Comparison of ENCODE assay signal across 1 cellular context in the genomic region with DNA sequence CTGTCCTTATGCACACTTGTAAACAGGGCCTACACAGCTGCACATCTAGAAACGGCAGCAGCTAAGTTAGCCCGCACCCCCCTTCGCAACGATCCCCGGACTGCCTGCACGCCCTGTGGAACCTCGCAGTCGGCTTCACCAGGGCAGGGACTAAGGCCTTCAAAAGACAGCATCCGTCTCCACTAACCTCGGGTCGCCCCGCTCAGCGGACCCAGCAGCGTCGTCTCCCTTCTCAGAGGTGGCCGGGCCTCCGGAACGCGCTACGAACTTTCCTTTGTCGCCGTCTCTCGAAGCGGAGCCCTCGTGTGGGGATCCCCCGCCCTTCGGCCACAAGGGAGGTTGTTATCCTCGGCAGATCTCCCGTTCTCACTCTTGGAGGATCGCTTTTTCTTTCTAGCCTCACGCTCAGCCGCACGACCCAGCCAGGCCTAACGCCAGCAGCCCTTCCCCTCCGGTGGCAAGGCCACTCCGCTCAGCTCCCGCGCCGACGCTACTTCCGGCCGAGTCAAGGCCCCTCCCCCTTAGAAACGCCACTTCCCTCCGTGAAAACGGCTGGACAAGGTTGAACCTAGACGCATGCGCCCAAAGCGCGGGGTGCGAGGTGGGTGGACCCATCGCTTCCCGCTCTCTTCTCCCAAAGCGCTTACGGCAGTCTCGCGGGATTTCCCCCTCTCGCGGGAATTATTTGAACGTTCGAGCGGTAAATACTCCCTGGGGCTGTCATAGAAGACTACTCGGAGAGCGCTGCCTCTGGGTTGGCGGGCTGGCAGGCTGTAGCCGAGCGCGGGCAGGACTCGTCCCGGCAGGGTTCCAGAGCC.
TF ChIP-seq lines count a peak whose summit lies in the region.

A gene (minus strand): TSS at position 498 of the 818 bp plus-strand sequence. CDS start 6,616 bp downstream, outside the sequence.
A gene with protein sequence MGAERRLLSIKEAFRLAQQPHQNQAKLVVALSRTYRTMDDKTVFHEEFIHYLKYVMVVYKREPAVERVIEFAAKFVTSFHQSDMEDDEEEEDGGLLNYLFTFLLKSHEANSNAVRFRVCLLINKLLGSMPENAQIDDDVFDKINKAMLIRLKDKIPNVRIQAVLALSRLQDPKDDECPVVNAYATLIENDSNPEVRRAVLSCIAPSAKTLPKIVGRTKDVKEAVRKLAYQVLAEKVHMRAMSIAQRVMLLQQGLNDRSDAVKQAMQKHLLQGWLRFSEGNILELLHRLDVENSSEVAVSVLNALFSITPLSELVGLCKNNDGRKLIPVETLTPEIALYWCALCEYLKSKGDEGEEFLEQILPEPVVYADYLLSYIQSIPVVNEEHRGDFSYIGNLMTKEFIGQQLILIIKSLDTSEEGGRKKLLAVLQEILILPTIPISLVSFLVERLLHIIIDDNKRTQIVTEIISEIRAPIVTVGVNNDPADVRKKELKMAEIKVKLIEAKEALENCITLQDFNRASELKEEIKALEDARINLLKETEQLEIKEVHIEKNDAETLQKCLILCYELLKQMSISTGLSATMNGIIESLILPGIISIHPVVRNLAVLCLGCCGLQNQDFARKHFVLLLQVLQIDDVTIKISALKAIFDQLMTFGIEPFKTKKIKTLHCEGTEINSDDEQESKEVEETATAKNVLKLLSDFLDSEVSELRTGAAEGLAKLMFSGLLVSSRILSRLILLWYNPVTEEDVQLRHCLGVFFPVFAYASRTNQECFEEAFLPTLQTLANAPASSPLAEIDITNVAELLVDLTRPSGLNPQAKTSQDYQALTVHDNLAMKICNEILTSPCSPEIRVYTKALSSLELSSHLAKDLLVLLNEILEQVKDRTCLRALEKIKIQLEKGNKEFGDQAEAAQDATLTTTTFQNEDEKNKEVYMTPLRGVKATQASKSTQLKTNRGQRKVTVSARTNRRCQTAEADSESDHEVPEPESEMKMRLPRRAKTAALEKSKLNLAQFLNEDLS (plus strand): TSS at position 720 of the 818 bp plus-strand sequence. CDS start 99 bp downstream, outside the sequence.

TF ChIP-seq in K562, 482 proteins besides CTCF, POLR2A, EP300 and RAD21 (continued from another document and continues in another):
- TF ChIP-seq, protein P1, sequence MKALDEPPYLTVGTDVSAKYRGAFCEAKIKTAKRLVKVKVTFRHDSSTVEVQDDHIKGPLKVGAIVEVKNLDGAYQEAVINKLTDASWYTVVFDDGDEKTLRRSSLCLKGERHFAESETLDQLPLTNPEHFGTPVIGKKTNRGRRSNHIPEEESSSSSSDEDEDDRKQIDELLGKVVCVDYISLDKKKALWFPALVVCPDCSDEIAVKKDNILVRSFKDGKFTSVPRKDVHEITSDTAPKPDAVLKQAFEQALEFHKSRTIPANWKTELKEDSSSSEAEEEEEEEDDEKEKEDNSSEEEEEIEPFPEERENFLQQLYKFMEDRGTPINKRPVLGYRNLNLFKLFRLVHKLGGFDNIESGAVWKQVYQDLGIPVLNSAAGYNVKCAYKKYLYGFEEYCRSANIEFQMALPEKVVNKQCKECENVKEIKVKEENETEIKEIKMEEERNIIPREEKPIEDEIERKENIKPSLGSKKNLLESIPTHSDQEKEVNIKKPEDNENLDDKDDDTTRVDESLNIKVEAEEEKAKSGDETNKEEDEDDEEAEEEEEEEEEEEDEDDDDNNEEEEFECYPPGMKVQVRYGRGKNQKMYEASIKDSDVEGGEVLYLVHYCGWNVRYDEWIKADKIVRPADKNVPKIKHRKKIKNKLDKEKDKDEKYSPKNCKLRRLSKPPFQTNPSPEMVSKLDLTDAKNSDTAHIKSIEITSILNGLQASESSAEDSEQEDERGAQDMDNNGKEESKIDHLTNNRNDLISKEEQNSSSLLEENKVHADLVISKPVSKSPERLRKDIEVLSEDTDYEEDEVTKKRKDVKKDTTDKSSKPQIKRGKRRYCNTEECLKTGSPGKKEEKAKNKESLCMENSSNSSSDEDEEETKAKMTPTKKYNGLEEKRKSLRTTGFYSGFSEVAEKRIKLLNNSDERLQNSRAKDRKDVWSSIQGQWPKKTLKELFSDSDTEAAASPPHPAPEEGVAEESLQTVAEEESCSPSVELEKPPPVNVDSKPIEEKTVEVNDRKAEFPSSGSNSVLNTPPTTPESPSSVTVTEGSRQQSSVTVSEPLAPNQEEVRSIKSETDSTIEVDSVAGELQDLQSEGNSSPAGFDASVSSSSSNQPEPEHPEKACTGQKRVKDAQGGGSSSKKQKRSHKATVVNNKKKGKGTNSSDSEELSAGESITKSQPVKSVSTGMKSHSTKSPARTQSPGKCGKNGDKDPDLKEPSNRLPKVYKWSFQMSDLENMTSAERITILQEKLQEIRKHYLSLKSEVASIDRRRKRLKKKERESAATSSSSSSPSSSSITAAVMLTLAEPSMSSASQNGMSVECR (CRISPR knock-in tag; IDR thresholded peaks at IDR 0.05) = peak; percentile 68
- TF ChIP-seq TFAM (CRISPR knock-in tag; conservative IDR thresholded peaks at IDR 0.05) (no peak), SMAD3 (CRISPR knock-in tag; conservative IDR thresholded peaks at IDR 0.05) (no peak), CREBBP (IDR thresholded peaks at IDR 0.05; ENCODE audit: low read depth, low read length) (no peak), SNIP1 (IDR thresholded peaks at IDR 0.05; ENCODE audit: low read depth) (no peak), CCNT2 (IDR thresholded peaks at IDR 0.05; ENCODE audit: borderline replicate concordance, extremely low read depth, insufficient read length, low read depth, low read length) (peak; percentile 72), GATAD2A (IDR thresholded peaks at IDR 0.05) (no peak), MEF2A (IDR thresholded peaks at IDR 0.05; ENCODE audit: control insufficient read depth, low read depth, low read length) (no peak), EHMT2 (IDR thresholded peaks at IDR 0.05) (no peak), HDAC8 (tag; IDR thresholded peaks at IDR 0.05) (no peak), IFI16 (CRISPR knock-in tag; IDR thresholded peaks at IDR 0.05) (no peak), STAT5A (IDR thresholded peaks at IDR 0.05; ENCODE audit: borderline replicate concordance, low read length) (peak; percentile 13; the same call in 1 of the 2 replicates), MYNN (IDR thresholded peaks at IDR 0.05) (no peak), MYNN (CRISPR knock-in tag; IDR thresholded peaks at IDR 0.05) (no peak), ESRRA (IDR thresholded peaks at IDR 0.05; ENCODE audit: borderline replicate concordance, low read depth) (no peak), PHB (CRISPR knock-in tag; IDR thresholded peaks at IDR 0.05) (no peak), POLR3A (IDR thresholded peaks at IDR 0.05; ENCODE audit: borderline replicate concordance, extremely low read depth, insufficient read depth, insufficient read length) (no peak), KLF10 (CRISPR knock-in tag; IDR thresholded peaks at IDR 0.05) (no peak), CCAR2 (IDR thresholded peaks at IDR 0.05; ENCODE audit: low read depth, low read length) (no peak), SMARCA4 (IDR thresholded peaks at IDR 0.05) (0 out of 2 replicates have a peak, but pooled peaks have one; percentile 31), RFX1 (IDR thresholded peaks at IDR 0.05) (no peak; the same call in 1 of the 2 replicates), FOS (IDR thresholded peaks at IDR 0.05; ENCODE audit: extremely low read depth, insufficient read length) (no peak), BRD9 (IDR thresholded peaks at IDR 0.05; ENCODE audit: low read depth, partially characterized antibody) (no peak)
- TF ChIP-seq, protein P2, sequence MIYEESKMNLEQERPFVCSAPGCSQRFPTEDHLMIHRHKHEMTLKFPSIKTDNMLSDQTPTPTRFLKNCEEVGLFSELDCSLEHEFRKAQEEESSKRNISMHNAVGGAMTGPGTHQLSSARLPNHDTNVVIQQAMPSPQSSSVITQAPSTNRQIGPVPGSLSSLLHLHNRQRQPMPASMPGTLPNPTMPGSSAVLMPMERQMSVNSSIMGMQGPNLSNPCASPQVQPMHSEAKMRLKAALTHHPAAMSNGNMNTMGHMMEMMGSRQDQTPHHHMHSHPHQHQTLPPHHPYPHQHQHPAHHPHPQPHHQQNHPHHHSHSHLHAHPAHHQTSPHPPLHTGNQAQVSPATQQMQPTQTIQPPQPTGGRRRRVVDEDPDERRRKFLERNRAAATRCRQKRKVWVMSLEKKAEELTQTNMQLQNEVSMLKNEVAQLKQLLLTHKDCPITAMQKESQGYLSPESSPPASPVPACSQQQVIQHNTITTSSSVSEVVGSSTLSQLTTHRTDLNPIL (CRISPR knock-in tag; IDR thresholded peaks at IDR 0.05) = no peak
- TF ChIP-seq, protein P3, sequence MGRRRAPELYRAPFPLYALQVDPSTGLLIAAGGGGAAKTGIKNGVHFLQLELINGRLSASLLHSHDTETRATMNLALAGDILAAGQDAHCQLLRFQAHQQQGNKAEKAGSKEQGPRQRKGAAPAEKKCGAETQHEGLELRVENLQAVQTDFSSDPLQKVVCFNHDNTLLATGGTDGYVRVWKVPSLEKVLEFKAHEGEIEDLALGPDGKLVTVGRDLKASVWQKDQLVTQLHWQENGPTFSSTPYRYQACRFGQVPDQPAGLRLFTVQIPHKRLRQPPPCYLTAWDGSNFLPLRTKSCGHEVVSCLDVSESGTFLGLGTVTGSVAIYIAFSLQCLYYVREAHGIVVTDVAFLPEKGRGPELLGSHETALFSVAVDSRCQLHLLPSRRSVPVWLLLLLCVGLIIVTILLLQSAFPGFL (CRISPR knock-in tag; IDR thresholded peaks at IDR 0.05) = no peak
- TF ChIP-seq, protein P4, sequence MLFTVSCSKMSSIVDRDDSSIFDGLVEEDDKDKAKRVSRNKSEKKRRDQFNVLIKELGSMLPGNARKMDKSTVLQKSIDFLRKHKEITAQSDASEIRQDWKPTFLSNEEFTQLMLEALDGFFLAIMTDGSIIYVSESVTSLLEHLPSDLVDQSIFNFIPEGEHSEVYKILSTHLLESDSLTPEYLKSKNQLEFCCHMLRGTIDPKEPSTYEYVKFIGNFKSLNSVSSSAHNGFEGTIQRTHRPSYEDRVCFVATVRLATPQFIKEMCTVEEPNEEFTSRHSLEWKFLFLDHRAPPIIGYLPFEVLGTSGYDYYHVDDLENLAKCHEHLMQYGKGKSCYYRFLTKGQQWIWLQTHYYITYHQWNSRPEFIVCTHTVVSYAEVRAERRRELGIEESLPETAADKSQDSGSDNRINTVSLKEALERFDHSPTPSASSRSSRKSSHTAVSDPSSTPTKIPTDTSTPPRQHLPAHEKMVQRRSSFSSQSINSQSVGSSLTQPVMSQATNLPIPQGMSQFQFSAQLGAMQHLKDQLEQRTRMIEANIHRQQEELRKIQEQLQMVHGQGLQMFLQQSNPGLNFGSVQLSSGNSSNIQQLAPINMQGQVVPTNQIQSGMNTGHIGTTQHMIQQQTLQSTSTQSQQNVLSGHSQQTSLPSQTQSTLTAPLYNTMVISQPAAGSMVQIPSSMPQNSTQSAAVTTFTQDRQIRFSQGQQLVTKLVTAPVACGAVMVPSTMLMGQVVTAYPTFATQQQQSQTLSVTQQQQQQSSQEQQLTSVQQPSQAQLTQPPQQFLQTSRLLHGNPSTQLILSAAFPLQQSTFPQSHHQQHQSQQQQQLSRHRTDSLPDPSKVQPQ (CRISPR knock-in tag; IDR thresholded peaks at IDR 0.05; ENCODE audit: borderline replicate concordance) = no peak
- TF ChIP-seq, protein P5, sequence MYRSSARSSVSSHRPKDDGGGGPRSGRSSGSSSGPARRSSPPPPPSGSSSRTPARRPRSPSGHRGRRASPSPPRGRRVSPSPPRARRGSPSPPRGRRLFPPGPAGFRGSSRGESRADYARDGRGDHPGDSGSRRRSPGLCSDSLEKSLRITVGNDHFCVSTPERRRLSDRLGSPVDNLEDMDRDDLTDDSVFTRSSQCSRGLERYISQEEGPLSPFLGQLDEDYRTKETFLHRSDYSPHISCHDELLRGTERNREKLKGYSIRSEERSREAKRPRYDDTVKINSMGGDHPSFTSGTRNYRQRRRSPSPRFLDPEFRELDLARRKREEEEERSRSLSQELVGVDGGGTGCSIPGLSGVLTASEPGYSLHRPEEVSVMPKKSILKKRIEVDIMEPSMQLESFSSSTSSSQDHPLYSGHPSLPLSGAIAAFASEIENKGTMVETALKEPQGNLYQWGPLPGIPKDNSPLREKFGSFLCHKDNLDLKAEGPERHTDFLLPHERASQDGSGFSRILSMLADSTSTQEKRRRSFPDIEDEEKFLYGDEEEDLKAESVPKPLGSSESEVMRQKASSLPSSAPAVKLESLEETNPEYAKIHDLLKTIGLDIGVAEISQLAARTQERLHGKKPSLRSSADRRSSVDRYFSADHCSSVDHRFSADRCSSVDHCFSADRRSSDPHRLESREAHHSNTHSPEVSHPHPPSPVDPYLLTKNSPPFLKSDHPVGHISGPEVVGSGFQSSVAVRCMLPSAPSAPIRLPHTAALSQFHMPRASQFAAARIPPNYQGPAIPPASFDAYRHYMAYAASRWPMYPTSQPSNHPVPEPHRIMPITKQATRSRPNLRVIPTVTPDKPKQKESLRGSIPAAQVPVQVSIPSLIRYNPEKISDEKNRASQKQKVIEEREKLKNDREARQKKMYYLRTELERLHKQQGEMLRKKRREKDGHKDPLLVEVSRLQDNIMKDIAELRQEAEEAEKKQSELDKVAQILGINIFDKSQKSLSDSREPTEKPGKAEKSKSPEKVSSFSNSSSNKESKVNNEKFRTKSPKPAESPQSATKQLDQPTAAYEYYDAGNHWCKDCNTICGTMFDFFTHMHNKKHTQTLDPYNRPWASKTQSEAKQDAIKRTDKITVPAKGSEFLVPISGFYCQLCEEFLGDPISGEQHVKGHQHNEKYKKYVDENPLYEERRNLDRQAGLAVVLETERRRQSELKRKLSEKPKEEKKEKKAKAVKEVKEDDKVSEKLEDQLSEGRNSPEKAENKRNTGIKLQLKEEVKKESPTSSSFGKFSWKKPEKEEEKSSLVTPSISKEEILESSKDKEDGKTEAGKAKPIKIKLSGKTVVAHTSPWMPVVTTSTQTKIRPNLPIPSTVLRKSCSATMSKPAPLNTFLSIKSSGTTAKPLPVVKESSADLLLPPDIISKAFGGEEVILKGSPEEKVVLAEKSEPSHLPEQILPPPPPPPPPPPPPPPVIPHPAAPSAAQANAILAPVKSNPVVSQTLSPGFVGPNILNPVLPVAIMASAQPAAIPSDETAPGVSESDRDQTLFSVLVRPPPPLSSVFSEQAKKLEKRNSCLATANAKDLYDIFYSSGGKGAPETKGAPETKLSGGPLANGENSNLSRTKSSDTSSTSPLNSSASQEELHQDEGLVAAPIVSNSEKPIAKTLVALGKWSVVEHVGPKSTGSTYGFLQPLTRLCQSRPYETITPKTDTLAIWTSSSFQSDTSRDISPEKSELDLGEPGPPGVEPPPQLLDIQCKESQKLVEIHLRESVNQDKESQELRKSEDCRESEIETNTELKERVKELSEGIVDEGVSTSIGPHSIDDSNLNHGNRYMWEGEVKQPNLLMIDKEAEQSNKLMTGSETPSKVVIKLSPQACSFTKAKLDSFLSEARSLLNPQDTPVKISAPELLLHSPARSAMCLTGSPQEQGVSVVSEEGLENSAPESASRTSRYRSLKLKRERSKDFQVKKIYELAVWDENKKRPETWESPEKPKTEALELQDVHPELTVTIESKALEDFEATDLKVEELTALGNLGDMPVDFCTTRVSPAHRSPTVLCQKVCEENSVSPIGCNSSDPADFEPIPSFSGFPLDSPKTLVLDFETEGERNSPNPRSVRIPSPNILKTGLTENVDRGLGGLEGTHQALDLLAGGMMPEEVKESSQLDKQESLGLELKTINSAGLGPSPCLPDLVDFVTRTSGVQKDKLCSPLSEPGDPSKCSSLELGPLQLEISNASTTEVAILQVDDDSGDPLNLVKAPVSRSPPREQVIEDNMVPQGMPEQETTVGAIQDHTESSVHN (IDR thresholded peaks at IDR 0.05; ENCODE audit: borderline replicate concordance in 1 of 2, low read depth in 1 of 2) = no peak
- TF ChIP-seq, protein P6, sequence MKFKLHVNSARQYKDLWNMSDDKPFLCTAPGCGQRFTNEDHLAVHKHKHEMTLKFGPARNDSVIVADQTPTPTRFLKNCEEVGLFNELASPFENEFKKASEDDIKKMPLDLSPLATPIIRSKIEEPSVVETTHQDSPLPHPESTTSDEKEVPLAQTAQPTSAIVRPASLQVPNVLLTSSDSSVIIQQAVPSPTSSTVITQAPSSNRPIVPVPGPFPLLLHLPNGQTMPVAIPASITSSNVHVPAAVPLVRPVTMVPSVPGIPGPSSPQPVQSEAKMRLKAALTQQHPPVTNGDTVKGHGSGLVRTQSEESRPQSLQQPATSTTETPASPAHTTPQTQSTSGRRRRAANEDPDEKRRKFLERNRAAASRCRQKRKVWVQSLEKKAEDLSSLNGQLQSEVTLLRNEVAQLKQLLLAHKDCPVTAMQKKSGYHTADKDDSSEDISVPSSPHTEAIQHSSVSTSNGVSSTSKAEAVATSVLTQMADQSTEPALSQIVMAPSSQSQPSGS (CRISPR knock-in tag; IDR thresholded peaks at IDR 0.05) = no peak
